Comparison of ENCODE assay signal across 22 cellular contexts in the genomic region with DNA sequence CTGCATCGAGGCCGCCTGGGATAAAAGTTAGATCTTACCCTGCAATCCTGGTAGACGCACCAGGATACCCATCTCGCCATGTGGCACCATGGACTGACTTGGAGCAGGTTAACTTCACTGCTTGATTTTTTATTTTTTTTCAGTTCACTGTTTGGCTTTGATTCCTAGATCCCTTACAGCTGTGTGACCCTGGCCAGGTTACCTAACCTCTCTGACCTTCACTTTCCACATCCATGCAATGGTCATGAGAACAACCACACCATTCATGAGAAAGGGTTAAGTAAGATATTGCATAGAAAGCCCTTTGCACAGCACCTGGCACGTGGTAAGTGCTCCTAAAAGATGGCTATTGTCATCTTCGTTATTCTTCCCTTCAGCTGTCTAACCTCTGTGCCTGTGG.
"Had no signal": no experiment of that assay in that cellular context is flagged by ENCODE, and none has a peak within 500 bp of the region (broad histone marks: within the 10 kb centered on the region; RNA-seq: fewer than 3 reads in every experiment).

No MANE protein-coding gene starts in this region.

- DNase-seq: colonic mucosa; effector CD8-positive, alpha-beta T cell; foreskin fibroblast; gastrocnemius medialis; heart left ventricle; kidney; mucosa of descending colon; naive B cell; stimulated activated CD4-positive, alpha-beta T cell treated with anti-CD3 and anti-CD28 coated beads, Interleukin-12 subunit alpha, Interleukin-12 subunit beta, amount 100 ng/mL, for 4 hours; stimulated activated CD4-positive, alpha-beta T cell treated with anti-CD3 and anti-CD28 coated beads, Interleukin-1b, Interleukin-23, amount 100 ng/mL, for 48 hours; stimulated activated CD4-positive, alpha-beta T cell treated with anti-CD3 and anti-CD28 coated beads, Interleukin-4, amount 100 ng/mL, for 1 hour; stimulated activated CD8-positive, alpha-beta memory T cell treated with anti-CD3 and anti-CD28 coated beads, Interleukin-4, amount 100 ng/mL, for 48 hours; stimulated activated naive CD4-positive, alpha-beta T cell; stimulated activated naive CD8-positive, alpha-beta T cell treated with anti-CD3 and anti-CD28 coated beads, Interleukin-15, amount 100 ng/mL, for 72 hours; trophoblast cell had no signal

- H2AFZ ChIP-seq: hepatocyte, parathyroid adenoma had no signal

- H3K27ac ChIP-seq: colonic mucosa, epithelial cell of prostate, gastrocnemius medialis, heart left ventricle, hepatocyte, parathyroid adenoma, thyroid gland had no signal

- H3K4me3 ChIP-seq: colonic mucosa, gastrocnemius medialis, heart left ventricle, hepatocyte, lung, mucosa of descending colon, smooth muscle cell, thyroid gland had no signal

- H3K36me3 ChIP-seq: colonic mucosa, gastrocnemius medialis, heart left ventricle, thyroid gland had no signal

- FAIRE-seq: kidney had no signal

- H3K9ac ChIP-seq: parathyroid adenoma had no signal

- H3K9me3 ChIP-seq: colonic mucosa, gastrocnemius medialis, mucosa of descending colon, thyroid gland had no signal

- H3K4me2 ChIP-seq: hepatocyte, smooth muscle cell had no signal

- H3K4me1 ChIP-seq: colonic mucosa, gastrocnemius medialis, heart left ventricle, parathyroid adenoma had no signal

- ATAC-seq: gastrocnemius medialis; left lobe of liver; mucosa of descending colon; stimulated activated naive CD8-positive, alpha-beta T cell treated with anti-CD3 and anti-CD28 coated beads, Interleukin-15, amount 100 ng/mL, for 72 hours had no signal

- H3K27me3 ChIP-seq: colonic mucosa, gastrocnemius medialis, hepatocyte, thyroid gland had no signal

- H3K79me2 ChIP-seq: hepatocyte, parathyroid adenoma had no signal
